In genomic region chrX:105191878-105192277, GRCh38 we compare ENCODE assay signal across 9 cellular contexts. TPM values are rescaled to one million over a fixed set of nuclear protein-coding genes. Genes with fewer than 3 reads are reported as not detected.
DNase-seq lines count a peak whose midpoint lies in the region; ATAC-seq, FAIRE-seq and TF ChIP-seq lines count a peak whose summit lies in the region.
"Had no signal": no experiment of that assay in that cellular context is flagged by ENCODE, and none has a peak within 500 bp of the region (broad histone marks: within the 10 kb centered on the region; RNA-seq: fewer than 3 reads in every experiment).

No MANE protein-coding gene starts in this region.

- no peak overlapping the region for H2AFZ ChIP-seq in astrocyte (ENCODE audit: low read depth, low read length)

- H3K79me2 ChIP-seq in astrocyte (ENCODE audit: insufficient read depth, low read length), result no peaks in the 10 kb centered on the region

- intact Hi-C loops in activated CD4-positive, alpha-beta memory T cell treated with anti-CD3 and anti-CD28 coated beads for 36 hours (cut with micrococcal nuclease), result no loop called here

- no peak overlapping the region for H3K4me2 ChIP-seq in astrocyte (ENCODE audit: low read length)

- no peaks in the 10 kb centered on the region for H3K27me3 Mint-ChIP-seq in astrocyte (ENCODE audit: low read depth, unreplicated experiment)
- no peaks in the 10 kb centered on the region for H3K27me3 Mint-ChIP-seq in activated CD4-positive, alpha-beta memory T cell treated with anti-CD3 and anti-CD28 coated beads for 36 hours
- H3K27me3 Mint-ChIP-seq: memory B cell had no signal

- no peak overlapping the region for H3K27ac Mint-ChIP-seq in astrocyte (ENCODE audit: unreplicated experiment)
- H3K27ac Mint-ChIP-seq in activated CD4-positive, alpha-beta memory T cell treated with anti-CD3 and anti-CD28 coated beads for 36 hours, result no peak overlapping the region
- H3K27ac Mint-ChIP-seq: memory B cell had no signal

- H3K4me3 ChIP-seq in GM12875 (ENCODE audit: low read depth, low read length) (no peak overlapping the region), astrocyte (ENCODE audit: insufficient read depth, low read depth, low read length) (no peak overlapping the region)

- H3K4me1 ChIP-seq in astrocyte (ENCODE audit: insufficient read depth, low read length), result no peaks in the 10 kb centered on the region

- no peaks in the 10 kb centered on the region for H4K20me1 ChIP-seq in astrocyte (ENCODE audit: insufficient read depth, low read length)

- no peaks in the 10 kb centered on the region for H3K9me3 ChIP-seq in astrocyte (ENCODE audit: insufficient read depth, low read depth, low read length)

- POLR2A ChIA-PET in activated CD4-positive, alpha-beta memory T cell treated with anti-CD3 and anti-CD28 coated beads for 36 hours (lab: Charles Lee), result no interaction called here

- no peaks in the 10 kb centered on the region for H3K36me3 Mint-ChIP-seq in astrocyte (ENCODE audit: low read depth, unreplicated experiment)
- H3K36me3 Mint-ChIP-seq in activated CD4-positive, alpha-beta memory T cell treated with anti-CD3 and anti-CD28 coated beads for 36 hours, result no peaks in the 10 kb centered on the region
- H3K36me3 Mint-ChIP-seq: memory B cell had no signal

- H3K27ac ChIP-seq in astrocyte (ENCODE audit: low read depth, low read length), result no peak overlapping the region

- no peaks in the 10 kb centered on the region for H3K36me3 ChIP-seq in astrocyte (ENCODE audit: insufficient read depth, low read length)

- no peak for ATAC-seq in HG03565 (IDR thresholded peaks at IDR 0.05; ENCODE audit: unreplicated experiment)

- peak; percentile 48; the same call in 1 of the 2 replicates for TF ChIP-seq CTCF in GM12875 (IDR thresholded peaks at IDR 0.05; ENCODE audit: borderline replicate concordance, insufficient read depth, low read depth, low read length)
- peak; percentile 30 for TF ChIP-seq CTCF in astrocyte (IDR thresholded peaks at IDR 0.05; ENCODE audit: insufficient read depth, low read depth, low read length)

- DNase-seq in HK-2 (ENCODE audit: unreplicated experiment), result peak; percentile 13
- DNase-seq in astrocyte (ENCODE audit: low read depth), result no peak
- DNase-seq in midbrain (lab: John Stamatoyannopoulos, UW), result peak; percentile 5
- no peak for DNase-seq in effector CD8-positive, alpha-beta T cell (lab: John Stamatoyannopoulos, UW)
- DNase-seq in globus pallidus (ENCODE audit: low spot score), result no peak
- DNase-seq in activated CD4-positive, alpha-beta memory T cell treated with anti-CD3 and anti-CD28 coated beads for 36 hours, result no peak

- CTCF ChIA-PET in activated CD4-positive, alpha-beta memory T cell treated with anti-CD3 and anti-CD28 coated beads for 36 hours (lab: Charles Lee), result no interaction called here

- FAIRE-seq in astrocyte (lab: Jason Lieb, UNC), result no peak

- H3K9me3 Mint-ChIP-seq in astrocyte (ENCODE audit: unreplicated experiment), result no peaks in the 10 kb centered on the region
- no peaks in the 10 kb centered on the region for H3K9me3 Mint-ChIP-seq in activated CD4-positive, alpha-beta memory T cell treated with anti-CD3 and anti-CD28 coated beads for 36 hours
- H3K9me3 Mint-ChIP-seq: memory B cell had no signal

- H3K4me1 Mint-ChIP-seq in astrocyte (ENCODE audit: low read depth, unreplicated experiment), result no peaks in the 10 kb centered on the region
- no peaks in the 10 kb centered on the region for H3K4me1 Mint-ChIP-seq in activated CD4-positive, alpha-beta memory T cell treated with anti-CD3 and anti-CD28 coated beads for 36 hours (ENCODE audit: low read depth)
- H3K4me1 Mint-ChIP-seq: memory B cell had no signal

- no peaks in the 10 kb centered on the region for H3K27me3 ChIP-seq in astrocyte (ENCODE audit: insufficient read depth, low read length)

- no peak overlapping the region for H3K9ac ChIP-seq in astrocyte (ENCODE audit: low read length)

- no peak overlapping the region for H3K4me3 Mint-ChIP-seq in astrocyte (ENCODE audit: unreplicated experiment)
- no peak overlapping the region for H3K4me3 Mint-ChIP-seq in activated CD4-positive, alpha-beta memory T cell treated with anti-CD3 and anti-CD28 coated beads for 36 hours
- H3K4me3 Mint-ChIP-seq: memory B cell had no signal

RNA-seq across cellular contexts. Expression of gene TEX13A, which starts 28.6 kb away (rescaled TPM):
- total RNA-seq in astrocyte, result not detected in 2 replicates
- total RNA-seq in activated CD4-positive, alpha-beta memory T cell treated with anti-CD3 and anti-CD28 coated beads for 36 hours, result not detected

Comparison
In these comparisons a context has a peak if more than half of its experiments do, and no peak if none do; other contexts are left out.
1. DNase-seq: peak in HK-2 (single experiment) and midbrain (single experiment); none in astrocyte (single experiment), effector CD8-positive, alpha-beta T cell (single experiment), globus pallidus (single experiment) and activated CD4-positive, alpha-beta memory T cell treated with anti-CD3 and anti-CD28 coated beads for 36 hours (single experiment).